Comparison of ENCODE assay signal across 8 cellular contexts in the genomic region with DNA sequence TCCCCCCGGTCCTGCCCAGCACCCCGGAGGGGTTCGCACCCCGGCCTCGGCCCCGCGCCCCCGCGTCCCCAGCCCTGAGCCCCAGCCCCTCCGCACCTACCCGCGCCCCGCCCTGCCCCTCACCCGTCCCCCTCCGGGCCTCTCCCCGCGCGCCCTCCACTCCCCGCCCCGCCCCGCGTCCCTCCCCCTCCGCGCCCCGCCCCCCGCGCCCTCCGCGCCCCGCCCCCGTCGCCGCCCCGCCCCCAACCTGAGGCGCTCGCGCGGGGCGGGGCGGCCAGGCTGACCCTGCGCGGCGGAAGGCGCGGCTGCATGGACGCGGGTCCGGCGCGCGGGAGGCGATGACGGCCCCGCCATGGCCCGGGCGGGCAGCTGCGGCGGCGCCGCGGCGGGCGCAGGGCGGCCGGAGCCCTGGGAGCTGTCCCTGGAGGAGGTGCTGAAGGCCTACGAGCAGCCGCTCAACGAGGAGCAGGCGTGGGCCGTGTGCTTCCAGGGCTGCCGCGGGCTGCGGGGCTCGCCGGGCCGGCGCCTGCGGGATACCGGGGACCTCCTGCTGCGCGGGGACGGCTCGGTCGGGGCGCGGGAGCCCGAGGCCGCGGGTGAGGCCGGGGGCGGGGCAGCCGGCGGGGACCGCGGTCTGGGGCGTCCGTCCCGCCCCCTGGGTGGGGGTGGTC. TPM values are rescaled to one million over a fixed set of nuclear protein-coding genes. Genes with fewer than 3 reads are reported as not detected.
DNase-seq lines count a peak whose midpoint lies in the region; ATAC-seq and TF ChIP-seq lines count a peak whose summit lies in the region.

A gene with protein sequence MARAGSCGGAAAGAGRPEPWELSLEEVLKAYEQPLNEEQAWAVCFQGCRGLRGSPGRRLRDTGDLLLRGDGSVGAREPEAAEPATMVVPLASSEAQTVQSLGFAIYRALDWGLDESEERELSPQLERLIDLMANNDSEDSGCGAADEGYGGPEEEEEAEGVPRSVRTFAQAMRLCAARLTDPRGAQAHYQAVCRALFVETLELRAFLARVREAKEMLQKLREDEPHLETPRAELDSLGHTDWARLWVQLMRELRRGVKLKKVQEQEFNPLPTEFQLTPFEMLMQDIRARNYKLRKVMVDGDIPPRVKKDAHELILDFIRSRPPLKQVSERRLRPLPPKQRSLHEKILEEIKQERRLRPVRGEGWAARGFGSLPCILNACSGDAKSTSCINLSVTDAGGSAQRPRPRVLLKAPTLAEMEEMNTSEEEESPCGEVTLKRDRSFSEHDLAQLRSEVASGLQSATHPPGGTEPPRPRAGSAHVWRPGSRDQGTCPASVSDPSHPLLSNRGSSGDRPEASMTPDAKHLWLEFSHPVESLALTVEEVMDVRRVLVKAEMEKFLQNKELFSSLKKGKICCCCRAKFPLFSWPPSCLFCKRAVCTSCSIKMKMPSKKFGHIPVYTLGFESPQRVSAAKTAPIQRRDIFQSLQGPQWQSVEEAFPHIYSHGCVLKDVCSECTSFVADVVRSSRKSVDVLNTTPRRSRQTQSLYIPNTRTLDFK (plus strand): TSS at position 277 of the 671 bp plus-strand sequence. CDS start 76 bp downstream, at position 353.

- no peak for DNase-seq in AG04449 (ENCODE audit: low read depth, low spot score)
- DNase-seq in GM20000 (ENCODE audit: low spot score) = peak; percentile 92
- peak; percentile 63 for DNase-seq in NT2/D1 (ENCODE audit: low read depth, low spot score)
- DNase-seq in activated T-cell treated with anti-CD3 and anti-CD28 coated beads, Interleukin-2, amount 50 U/mL, for 1 hour = peak; percentile 77
- DNase-seq in epithelial cell of esophagus (ENCODE audit: low read depth) = peak; percentile 73
- DNase-seq in mucosa of descending colon = peak; percentile 72 to 84 (median 76)
- peak; percentile 31 to 51 for DNase-seq in stimulated activated CD8-positive, alpha-beta memory T cell treated with anti-CD3 and anti-CD28 coated beads, Interleukin-2, amount 100 ng/mL, for 1 hour (ENCODE audit: low read depth in 2 of 2)

- CTCF ChIA-PET in AG04449 (lab: Yijun Ruan, JAX) = interaction anchor here (1.4 to 2.0 kb wide), 2 partner anchors 32 to 122 kb away, joined by 3 to 7 read pairs; no protein-coding TSS in a partner anchor

- H3K27me3 ChIP-seq in NT2/D1 (ENCODE audit: insufficient read depth, insufficient read length) = no peaks in the 10 kb centered on the region

- peak; percentile 69 for ATAC-seq in mucosa of descending colon
- ATAC-seq in HG03159 (IDR thresholded peaks at IDR 0.05; ENCODE audit: unreplicated experiment) = no peak

- peaks cover 8% of the 10 kb centered on the region for H3K36me3 ChIP-seq in NT2/D1 (ENCODE audit: insufficient read depth, insufficient read length, low read length)
- H3K36me3 ChIP-seq in mucosa of descending colon (ENCODE audit: low read depth) = no peaks in the 10 kb centered on the region

- intact Hi-C loops in mucosa of descending colon (cut with DNase I, micrococcal nuclease) = no loop called here

- peak within 1 kb of the TSS; percentile 85 for H3K9ac ChIP-seq in NT2/D1 (ENCODE audit: insufficient read length, low read depth)

- H3K4me3 ChIP-seq in AG04449 (ENCODE audit: low read depth, low read length) (peak within 1 kb of the TSS; percentile 56), NT2/D1 (ENCODE audit: insufficient read length, low read depth) (peak within 1 kb of the TSS; percentile 58), epithelial cell of esophagus (ENCODE audit: low read length) (peak within 1 kb of the TSS; percentile 45), mucosa of descending colon (peak within 1 kb of the TSS; percentile 50)

- H3K4me1 ChIP-seq in NT2/D1 (ENCODE audit: insufficient read depth, insufficient read length) (peaks cover 13% of the 10 kb centered on the region), mucosa of descending colon (ENCODE audit: low read depth) (peaks cover 10% of the 10 kb centered on the region)

- TF ChIP-seq CTCF in AG04449 (IDR thresholded peaks at IDR 0.05; ENCODE audit: insufficient read depth, low read length, missing control alignments) (no peak), GM20000 (IDR thresholded peaks at IDR 0.05; ENCODE audit: extremely low read depth, missing control alignments) (no peak), epithelial cell of esophagus (IDR thresholded peaks at IDR 0.05; ENCODE audit: insufficient read depth, low read depth, low read length, missing control alignments) (no peak), mucosa of descending colon (IDR thresholded peaks at IDR 0.05) (no peak)

- H3K9me3 ChIP-seq in NT2/D1 (ENCODE audit: insufficient read depth, low read length) = no peaks in the 10 kb centered on the region
- no peaks in the 10 kb centered on the region for H3K9me3 ChIP-seq in mucosa of descending colon

- POLR2A ChIA-PET in AG04449 (lab: Yijun Ruan, JAX) = no interaction called here

RNA-seq across cellular contexts. Expression of the gene that starts here (rescaled TPM):
- 100 to 1,000 TPM in 1 of 3 donors, 10 to 100 TPM in 2; 52.5 to 118 (median 84.2) TPM for total RNA-seq in mucosa of descending colon
